Comparison of ENCODE assay signal across 8 cellular contexts in genomic region chr5:137498736-137499505, GRCh38. TPM values are rescaled to one million over a fixed set of nuclear protein-coding genes. Genes with fewer than 3 reads are reported as not detected.
A peak's percentile ranks its signal among the peaks of the same experiment; 100 is the strongest.
DNase-seq lines count a peak whose midpoint lies in the region; ATAC-seq and TF ChIP-seq lines count a peak whose summit lies in the region.

Gene SPOCK1 (minus strand): TSS chr5:137499326.

- peak; percentile 90 for ATAC-seq in GM18907 (IDR thresholded peaks at IDR 0.05; ENCODE audit: unreplicated experiment)
- peak; percentile 91 for ATAC-seq in HG03135 (IDR thresholded peaks at IDR 0.05; ENCODE audit: unreplicated experiment)
- peak; percentile 92 for ATAC-seq in activated CD8-positive, alpha-beta memory T cell treated with anti-CD3 and anti-CD28 coated beads, Interleukin-2, amount 10 ng/mL, durations not matched to agents 7 days and 5 days

- DNase-seq in Ammon's horn (ENCODE audit: low spot score): peak; percentile 85
- DNase-seq in NCI-H526 treated with DMSO at 0.1 percent for 48 hours (lab: John Stamatoyannopoulos, UW): peak; percentile 72
- peak; percentile 64 for DNase-seq in activated CD8-positive, alpha-beta memory T cell treated with anti-CD3 and anti-CD28 coated beads, Interleukin-2, amount 10 ng/mL, durations not matched to agents 7 days and 5 days
- DNase-seq in epithelial cell of prostate (ENCODE audit: low read depth, low spot score): peak; percentile 10
- DNase-seq in mesothelial cell of epicardium (ENCODE audit: low spot score in 2 of 2, unreplicated experiment in 2 of 2): peak; percentile 83 to 88
- peak; percentile 78 for DNase-seq in stimulated activated CD8-positive, alpha-beta memory T cell treated with anti-CD3 and anti-CD28 coated beads, Interleukin-4, amount 100 ng/mL, for 48 hours

- peaks cover 35% of the 10 kb centered on the region for H3K27me3 Mint-ChIP-seq in activated CD8-positive, alpha-beta memory T cell treated with anti-CD3 and anti-CD28 coated beads, Interleukin-2, amount 10 ng/mL, durations not matched to agents 7 days and 5 days
- H3K27me3 Mint-ChIP-seq in mesothelial cell of epicardium (ENCODE audit: low read depth): peaks cover 47% of the 10 kb centered on the region

- H3K36me3 Mint-ChIP-seq in activated CD8-positive, alpha-beta memory T cell treated with anti-CD3 and anti-CD28 coated beads, Interleukin-2, amount 10 ng/mL, durations not matched to agents 7 days and 5 days: no peaks in the 10 kb centered on the region
- no peaks in the 10 kb centered on the region for H3K36me3 Mint-ChIP-seq in mesothelial cell of epicardium

- H3K4me1 Mint-ChIP-seq in activated CD8-positive, alpha-beta memory T cell treated with anti-CD3 and anti-CD28 coated beads, Interleukin-2, amount 10 ng/mL, durations not matched to agents 7 days and 5 days: no peaks in the 10 kb centered on the region
- no peaks in the 10 kb centered on the region for H3K4me1 Mint-ChIP-seq in mesothelial cell of epicardium

- H3K27ac Mint-ChIP-seq in activated CD8-positive, alpha-beta memory T cell treated with anti-CD3 and anti-CD28 coated beads, Interleukin-2, amount 10 ng/mL, durations not matched to agents 7 days and 5 days: no peak within 1 kb of the TSS
- no peak within 1 kb of the TSS for H3K27ac Mint-ChIP-seq in mesothelial cell of epicardium

- TF ChIP-seq CTCF in mesothelial cell of epicardium (IDR thresholded peaks at IDR 0.05; ENCODE audit: unreplicated experiment): peak; percentile 79

- CTCF ChIA-PET in activated CD8-positive, alpha-beta memory T cell treated with anti-CD3 and anti-CD28 coated beads, Interleukin-2, amount 10 ng/mL, durations not matched to agents 7 days and 5 days (lab: Charles Lee): interaction anchor here (0.7 to 1.3 kb wide), 7 partner anchors 24 to 184 kb away, joined by 3 to 13 read pairs (median 4); no protein-coding TSS in a partner anchor

- no peak within 1 kb of the TSS for H3K27ac ChIP-seq in epithelial cell of prostate

- no peaks in the 10 kb centered on the region for H3K9me3 Mint-ChIP-seq in activated CD8-positive, alpha-beta memory T cell treated with anti-CD3 and anti-CD28 coated beads, Interleukin-2, amount 10 ng/mL, durations not matched to agents 7 days and 5 days (ENCODE audit: low read depth)
- H3K9me3 Mint-ChIP-seq in mesothelial cell of epicardium: no peaks in the 10 kb centered on the region

- H3K4me3 Mint-ChIP-seq in activated CD8-positive, alpha-beta memory T cell treated with anti-CD3 and anti-CD28 coated beads, Interleukin-2, amount 10 ng/mL, durations not matched to agents 7 days and 5 days: no peak within 1 kb of the TSS
- peak within 1 kb of the TSS; percentile 37 for H3K4me3 Mint-ChIP-seq in mesothelial cell of epicardium

RNA-seq across cellular contexts. Expression of gene SPOCK1, which starts in this region (rescaled TPM):
- under 1 TPM; 0.16 to 0.38 TPM for total RNA-seq in activated CD8-positive, alpha-beta memory T cell treated with anti-CD3 and anti-CD28 coated beads, Interleukin-2, amount 10 ng/mL, durations not matched to agents 7 days and 5 days
- total RNA-seq in mesothelial cell of epicardium: 5.0 to 6.6 TPM (median 6.4 TPM) in 3 replicates

Comparison
In these comparisons a context has a peak if more than half of its experiments do, and no peak if none do; other contexts are left out.
1. Peak in DNase-seq and ATAC-seq in activated CD8-positive, alpha-beta memory T cell treated with anti-CD3 and anti-CD28 coated beads, Interleukin-2, amount 10 ng/mL, durations not matched to agents 7 days and 5 days; RNA of the gene not detected or under 1 TPM.
2. DNase-seq: peak in every context shown above with its lines; median percentile 86 in mesothelial cell of epicardium; 85 in Ammon's horn; 78 in stimulated activated CD8-positive, alpha-beta memory T cell treated with anti-CD3 and anti-CD28 coated beads, Interleukin-4, amount 100 ng/mL, for 48 hours; 72 in NCI-H526 treated with DMSO at 0.1 percent for 48 hours; 64 in activated CD8-positive, alpha-beta memory T cell treated with anti-CD3 and anti-CD28 coated beads, Interleukin-2, amount 10 ng/mL, durations not matched to agents 7 days and 5 days; 10 in epithelial cell of prostate.